1 cellular context compared by ENCODE assay signal in genomic region chr13:44967656-44968451, GRCh38.
TF ChIP-seq lines count a peak whose summit lies in the region.

No MANE protein-coding gene starts in this region.

TF ChIP-seq in A549, 52 proteins besides CTCF, POLR2A, EP300 and RAD21:
- TF ChIP-seq TP53 (CRISPR knock-in tag; IDR thresholded peaks at IDR 0.05) (no peak), MAFK (IDR thresholded peaks at IDR 0.05; ENCODE audit: partially characterized antibody) (peak; percentile 52), BCL3 (IDR thresholded peaks at IDR 0.05) (no peak)
TF ChIP-seq in A549: peak in this region for 1.
